In the genomic region with DNA sequence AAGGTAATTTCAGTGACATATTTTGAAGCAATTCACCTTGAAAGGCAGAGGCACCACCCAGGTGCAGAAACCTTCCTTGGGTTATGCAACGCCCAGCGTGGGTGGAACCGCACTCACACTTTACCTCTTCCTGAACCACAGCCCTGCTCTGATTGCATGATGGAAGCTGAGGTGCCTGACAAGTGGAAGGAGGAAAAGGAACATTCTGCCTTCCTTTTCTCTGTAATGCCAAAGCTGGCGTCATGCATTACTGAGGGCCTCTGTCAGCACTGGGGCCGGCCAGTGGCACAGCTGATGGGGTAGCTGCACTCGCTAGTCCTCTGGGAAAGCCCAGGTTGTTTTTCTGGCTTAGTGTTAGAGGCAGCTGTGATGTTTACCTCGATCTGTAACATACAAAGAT, we compare ENCODE assay signal across 8 cellular contexts.
A peak's percentile ranks its signal among the peaks of the same experiment; 100 is the strongest.
DNase-seq lines count a peak whose midpoint lies in the region; FAIRE-seq and TF ChIP-seq lines count a peak whose summit lies in the region.

No MANE protein-coding gene starts in this region.

- H3K4me3 ChIP-seq in esophagus (ENCODE audit: low read depth in 1 of 2, low read length in 2 of 2), result no peak overlapping the region
- no peak overlapping the region for H3K4me3 ChIP-seq in small intestine (ENCODE audit: low read depth in 1 of 2, low read length in 2 of 2)
- H3K4me3 ChIP-seq in testis, result no peak overlapping the region

- FAIRE-seq in small intestine (lab: Jason Lieb, UNC), result no peak

- no peak for TF ChIP-seq CTCF in testis (IDR thresholded peaks at IDR 0.05)

- H3K36me3 ChIP-seq in esophagus (ENCODE audit: control insufficient read depth in 2 of 2, insufficient read depth in 2 of 2, low read length in 1 of 2), result no peaks in the 10 kb centered on the region
- no peaks in the 10 kb centered on the region for H3K36me3 ChIP-seq in small intestine (ENCODE audit: control insufficient read depth in 2 of 2, insufficient read depth in 2 of 2, low read length in 2 of 2)
- H3K36me3 ChIP-seq in testis (ENCODE audit: low read depth, missing control alignments), result no peaks in the 10 kb centered on the region

- H3K27ac ChIP-seq in esophagus (ENCODE audit: low read depth in 2 of 2, low read length in 1 of 2) (peak overlapping the region; percentile 18 to 76), small intestine (ENCODE audit: low read depth in 1 of 2, low read length in 1 of 2) (peak overlapping the region; percentile 65 to 72), testis (no peak overlapping the region)

- intact Hi-C loops in testis (cut with DNase I; ENCODE audit: low total_unique reads), result no loop called here

- H3K4me1 ChIP-seq in esophagus (ENCODE audit: control insufficient read depth in 2 of 2, insufficient read depth in 2 of 2, low read length in 1 of 2) (peaks cover 0 to 4% of the 10 kb centered on the region in 2 donors), small intestine (ENCODE audit: control insufficient read depth in 2 of 2, insufficient read depth in 1 of 2, low read depth in 1 of 2, low read length in 1 of 2) (peaks cover 0 to 9% of the 10 kb centered on the region in 2 donors), testis (no peaks in the 10 kb centered on the region)

- TF ChIP-seq POLR2A in testis (IDR thresholded peaks at IDR 0.05), result no peak

- DNase-seq in H4 (ENCODE audit: low spot score) (peak; percentile 41), T-helper 9 cell (peak; percentile 6), small intestine (peak; percentile 91), occipital lobe (lab: John Stamatoyannopoulos, UW) (no peak), dedifferentiated amniotic fluid mesenchymal stem cell (ENCODE audit: extremely low spot score) (no peak), epidermal melanocyte (ENCODE audit: insufficient read length, low spot score) (no peak), testis (no peak)

- H3K9me3 ChIP-seq in esophagus (ENCODE audit: control insufficient read depth in 2 of 2, insufficient read depth in 1 of 2, low read depth in 1 of 2, low read length in 1 of 2) (no peaks in the 10 kb centered on the region), small intestine (ENCODE audit: control insufficient read depth, low read depth) (no peaks in the 10 kb centered on the region), testis (no peaks in the 10 kb centered on the region)

- no peaks in the 10 kb centered on the region for H3K27me3 ChIP-seq in esophagus (ENCODE audit: control insufficient read depth in 1 of 2, insufficient read depth in 2 of 2, low read length in 2 of 2)
- H3K27me3 ChIP-seq in small intestine (ENCODE audit: control insufficient read depth in 2 of 2, insufficient read depth in 2 of 2, low read length in 2 of 2), result no peaks in the 10 kb centered on the region
- H3K27me3 ChIP-seq in testis, result no peaks in the 10 kb centered on the region

- 27 to 33% methylated on average over 7 of the region's 7 CpGs for WGBS in esophagus, 2 donors
- WGBS in small intestine, 3 donors, result 7 to 45% (median 17%) methylated on average over 7 of the region's 7 CpGs
- WGBS in testis, 2 donors, result 90 to 94% methylated on average over 7 of the region's 7 CpGs

Comparison
In these comparisons a context has a peak if more than half of its experiments do, and no peak if none do; other contexts are left out.
1. DNase-seq: peak in H4 (single experiment), T-helper 9 cell (single experiment) and small intestine (single experiment); none in occipital lobe (single experiment), dedifferentiated amniotic fluid mesenchymal stem cell (single experiment), epidermal melanocyte (single experiment) and testis (single experiment).
2. H3K27ac ChIP-seq: peak in esophagus (2 of 2) and small intestine (2 of 2); none in testis (0 of 2).